ENCODE assay signal across 9 cellular contexts in the genomic region with DNA sequence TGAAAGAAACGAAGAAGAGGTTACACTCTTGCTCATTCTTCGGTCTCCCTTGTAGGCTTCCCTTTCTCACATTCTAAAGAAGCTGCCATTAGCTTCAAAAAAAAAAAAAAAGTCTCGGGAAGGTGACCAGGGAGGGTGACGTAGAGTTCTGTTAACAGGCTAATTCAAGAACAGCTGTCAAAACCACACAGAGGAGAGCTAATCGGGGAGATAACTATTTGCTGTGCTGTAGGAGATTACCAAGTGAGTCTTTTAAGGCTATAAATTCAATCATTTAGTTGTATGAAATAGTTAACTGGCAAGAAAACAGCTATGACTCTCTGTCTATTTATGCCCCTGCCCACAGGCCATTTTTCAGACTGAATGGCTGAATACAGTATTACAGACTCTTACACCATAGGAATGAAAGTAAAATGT.
DNase-seq lines count a peak whose midpoint lies in the region; ATAC-seq and TF ChIP-seq lines count a peak whose summit lies in the region.
"Had no signal": no experiment of that assay in that cellular context is flagged by ENCODE, and none has a peak within 500 bp of the region (broad histone marks: within the 10 kb centered on the region; RNA-seq: fewer than 3 reads in every experiment).

No MANE protein-coding gene starts in this region.

- H3K9ac ChIP-seq in neural cell (ENCODE audit: low read length): peak overlapping the region; percentile 48

- ATAC-seq in Panc1 (peak; percentile 69), HG02973 (IDR thresholded peaks at IDR 0.05; ENCODE audit: unreplicated experiment) (no peak), HG03342 (IDR thresholded peaks at IDR 0.05; ENCODE audit: unreplicated experiment) (no peak)

- H3K79me2 ChIP-seq in neural cell (replicated peaks; ENCODE audit: insufficient read depth, low read length): no peaks in the 10 kb centered on the region

- H4K20me1 ChIP-seq in neural cell (ENCODE audit: insufficient read depth): no peaks in the 10 kb centered on the region

- H3F3A ChIP-seq in neural cell (ENCODE audit: insufficient read depth, low read length, poor library complexity, severe bottlenecking): peaks cover 4% of the 10 kb centered on the region

- H3K27ac ChIP-seq in Panc1 (ENCODE audit: low read length) (peak overlapping the region; percentile 61), neural cell (ENCODE audit: low read length) (peak overlapping the region; percentile 57)

- no peak for TF ChIP-seq EP300 in neural cell (conservative IDR thresholded peaks at IDR 0.05; ENCODE audit: poor library complexity, severe bottlenecking)

- no peak for TF ChIP-seq CTCF in Panc1 (IDR thresholded peaks at IDR 0.05)
- TF ChIP-seq CTCF in neural cell (IDR thresholded peaks at IDR 0.05; ENCODE audit: poor library complexity, severe bottlenecking): no peak

- H3K4me3 ChIP-seq in Panc1 (ENCODE audit: low read depth in 2 of 2, low read length in 2 of 2) (peak overlapping the region; percentile 37 to 70), neural cell (ENCODE audit: low read length) (peak overlapping the region; percentile 51)

- peaks cover 10% of the 10 kb centered on the region; the same call in 1 of the 2 replicates for H3K4me1 ChIP-seq in Panc1 (ENCODE audit: control insufficient read depth, insufficient read depth, low read length)

- no peak overlapping the region for H2AFZ ChIP-seq in neural cell (ENCODE audit: low read depth, low read length)

- no peaks in the 10 kb centered on the region for H3K27me3 ChIP-seq in Panc1 (ENCODE audit: control insufficient read depth, insufficient read depth, low read length)
- no peaks in the 10 kb centered on the region for H3K27me3 ChIP-seq in neural cell (ENCODE audit: insufficient read depth, low read depth, low read length)

- CTCF ChIA-PET in Panc1 (lab: Charles Lee): no interaction called here

- H3K9me3 ChIP-seq in Panc1 (ENCODE audit: control insufficient read depth, insufficient read depth, low read depth, low read length) (no peaks in the 10 kb centered on the region), neural cell (ENCODE audit: low read length) (no peaks in the 10 kb centered on the region)

- in situ Hi-C loops in ACHN (cut with HindIII; ENCODE audit: low pct_ligation_motif_present, low pct_unique_long_range_greater_than_20kb, low sequenced_read_pairs): no loop called here
- in situ Hi-C loops in Panc1 (cut with HindIII; ENCODE audit: low pct_unique_long_range_greater_than_20kb, low sequenced_read_pairs): no loop called here

- no peak for TF ChIP-seq RAD21 in neural cell (conservative IDR thresholded peaks at IDR 0.05)

- H3K36me3 ChIP-seq in Panc1 (ENCODE audit: control insufficient read depth, insufficient read depth, low read length) (no peaks in the 10 kb centered on the region), neural cell (ENCODE audit: insufficient read depth, low read length) (no peaks in the 10 kb centered on the region)

- TSS peak; percentile 89 for BruUV-seq in Panc1 (replicated peaks; lab: Mats Ljungman, UMichigan)

- H3K4me2 ChIP-seq in neural cell (ENCODE audit: low read length): peak overlapping the region; percentile 15

- no peaks in the 10 kb centered on the region for H3K9me2 ChIP-seq in neural cell (ENCODE audit: insufficient read depth, low read length)

- DNase-seq in ACHN (peak; percentile 65), Panc1 (ENCODE audit: low read depth, low spot score) (no peak), fibroblast of gingiva (ENCODE audit: low read depth) (peak; percentile 74)
- no peak for DNase-seq in NK-92 treated with Interleukin-12 subunit alpha and Interleukin-12 subunit beta, amount 100 ng/mL, for 24 hours (lab: John Stamatoyannopoulos, UW)
- DNase-seq in stimulated activated CD4-positive, alpha-beta T cell treated with anti-CD3 and anti-CD28 coated beads, Interleukin-2, amount 100 ng/mL, for 48 hours: no peak
- DNase-seq: CD4-positive, CD25-positive, alpha-beta regulatory T cell had no signal

- POLR2A ChIA-PET in Panc1 (lab: Charles Lee): no interaction called here

- intact Hi-C loops in Panc1 (cut with micrococcal nuclease; ENCODE audit: unreplicated experiment): no loop called here

TF ChIP-seq in neural cell, 6 proteins besides CTCF, POLR2A, EP300 and RAD21:
- TF ChIP-seq POLR2AphosphoS5 (IDR thresholded peaks at IDR 0.05) (peak; percentile 29), MXI1 (conservative IDR thresholded peaks at IDR 0.05; ENCODE audit: poor library complexity, severe bottlenecking) (no peak), SMC3 (conservative IDR thresholded peaks at IDR 0.05; ENCODE audit: poor library complexity) (no peak), TAF1 (IDR thresholded peaks at IDR 0.05; ENCODE audit: low read depth) (no peak), EZH2 (IDR thresholded peaks at IDR 0.05; ENCODE audit: borderline replicate concordance, insufficient read depth, low read length, poor library complexity, severe bottlenecking) (no peak)
- TF ChIP-seq, protein P1, sequence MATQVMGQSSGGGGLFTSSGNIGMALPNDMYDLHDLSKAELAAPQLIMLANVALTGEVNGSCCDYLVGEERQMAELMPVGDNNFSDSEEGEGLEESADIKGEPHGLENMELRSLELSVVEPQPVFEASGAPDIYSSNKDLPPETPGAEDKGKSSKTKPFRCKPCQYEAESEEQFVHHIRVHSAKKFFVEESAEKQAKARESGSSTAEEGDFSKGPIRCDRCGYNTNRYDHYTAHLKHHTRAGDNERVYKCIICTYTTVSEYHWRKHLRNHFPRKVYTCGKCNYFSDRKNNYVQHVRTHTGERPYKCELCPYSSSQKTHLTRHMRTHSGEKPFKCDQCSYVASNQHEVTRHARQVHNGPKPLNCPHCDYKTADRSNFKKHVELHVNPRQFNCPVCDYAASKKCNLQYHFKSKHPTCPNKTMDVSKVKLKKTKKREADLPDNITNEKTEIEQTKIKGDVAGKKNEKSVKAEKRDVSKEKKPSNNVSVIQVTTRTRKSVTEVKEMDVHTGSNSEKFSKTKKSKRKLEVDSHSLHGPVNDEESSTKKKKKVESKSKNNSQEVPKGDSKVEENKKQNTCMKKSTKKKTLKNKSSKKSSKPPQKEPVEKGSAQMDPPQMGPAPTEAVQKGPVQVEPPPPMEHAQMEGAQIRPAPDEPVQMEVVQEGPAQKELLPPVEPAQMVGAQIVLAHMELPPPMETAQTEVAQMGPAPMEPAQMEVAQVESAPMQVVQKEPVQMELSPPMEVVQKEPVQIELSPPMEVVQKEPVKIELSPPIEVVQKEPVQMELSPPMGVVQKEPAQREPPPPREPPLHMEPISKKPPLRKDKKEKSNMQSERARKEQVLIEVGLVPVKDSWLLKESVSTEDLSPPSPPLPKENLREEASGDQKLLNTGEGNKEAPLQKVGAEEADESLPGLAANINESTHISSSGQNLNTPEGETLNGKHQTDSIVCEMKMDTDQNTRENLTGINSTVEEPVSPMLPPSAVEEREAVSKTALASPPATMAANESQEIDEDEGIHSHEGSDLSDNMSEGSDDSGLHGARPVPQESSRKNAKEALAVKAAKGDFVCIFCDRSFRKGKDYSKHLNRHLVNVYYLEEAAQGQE (IDR thresholded peaks at IDR 0.05; ENCODE audit: borderline replicate concordance): no peak

Comparison
In these comparisons a context has a peak if more than half of its experiments do, and no peak if none do; other contexts are left out.
1. DNase-seq: peak in ACHN (single experiment) and fibroblast of gingiva (single experiment); none in Panc1 (single experiment), NK-92 treated with Interleukin-12 subunit alpha and Interleukin-12 subunit beta, amount 100 ng/mL, for 24 hours (single experiment) and stimulated activated CD4-positive, alpha-beta T cell treated with anti-CD3 and anti-CD28 coated beads, Interleukin-2, amount 100 ng/mL, for 48 hours (0 of 2).